ENCODE assay signal across 8 cellular contexts in the genomic region with DNA sequence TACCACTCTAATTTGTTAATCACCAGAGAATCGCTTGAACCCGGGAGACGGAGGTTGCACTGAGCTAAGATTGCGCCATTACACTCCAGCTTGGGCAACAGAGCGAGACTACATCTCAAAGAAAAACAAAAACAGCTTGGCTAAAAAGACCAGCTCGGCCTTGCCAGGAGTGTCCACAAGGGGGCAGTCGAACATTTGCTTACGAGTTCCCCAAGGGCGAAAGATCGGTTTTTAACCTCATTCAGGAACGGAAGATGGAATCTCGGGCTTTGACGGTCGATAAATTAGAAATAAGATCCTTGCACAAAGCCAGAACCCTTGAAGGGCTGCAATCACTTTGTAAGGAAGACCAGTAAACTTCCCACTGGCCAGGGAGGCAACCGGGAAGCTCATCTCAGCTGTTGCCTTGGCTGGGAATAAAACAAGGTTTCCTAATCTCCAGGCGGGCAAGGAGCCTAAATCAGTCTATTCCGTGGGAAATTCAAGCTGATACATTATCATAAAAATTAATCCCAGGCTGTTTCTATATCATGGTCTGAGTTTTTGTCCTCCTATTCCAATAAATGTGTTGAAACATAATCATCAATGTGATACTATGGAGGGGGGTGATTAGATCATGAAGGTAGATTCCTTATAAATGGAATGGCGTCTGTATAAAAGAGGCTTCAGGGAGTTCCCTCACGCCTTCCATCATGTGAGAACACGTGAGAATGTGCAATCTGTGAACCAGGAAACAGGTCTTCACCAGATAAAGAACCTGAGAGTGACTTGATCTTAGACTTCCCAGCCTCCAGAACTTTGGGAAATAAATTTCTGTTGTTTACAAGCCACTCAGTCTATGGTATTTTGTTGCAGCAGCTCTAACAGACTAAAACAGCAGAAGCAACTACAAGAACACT. TPM values are rescaled to one million over a fixed set of nuclear protein-coding genes. Genes with fewer than 3 reads are reported as not detected.
DNase-seq lines count a peak whose midpoint lies in the region; ATAC-seq lines count a peak whose summit lies in the region.

No MANE protein-coding gene starts in this region.

- H3K27ac ChIP-seq in GM23248: no peak overlapping the region

- peak overlapping the region; percentile 77 for H3K4me2 ChIP-seq in GM23248 (ENCODE audit: unreplicated experiment)

- H3K9me2 ChIP-seq in GM23248 (ENCODE audit: insufficient read depth): no peaks in the 10 kb centered on the region

- no peak for ATAC-seq in GM21367 (IDR thresholded peaks at IDR 0.05; ENCODE audit: unreplicated experiment)

- no peaks in the 10 kb centered on the region for H3K36me3 ChIP-seq in GM23248 (ENCODE audit: low read depth)

- H3K9me3 ChIP-seq in GM23248 (ENCODE audit: low read depth): no peaks in the 10 kb centered on the region

- H3K9ac ChIP-seq in GM23248: peak overlapping the region; percentile 43

- 5 to 6% methylated on average over 20 of the region's 20 CpGs for WGBS in GM23248 (ENCODE audit: low coverage in 1 of 2, low lambda C conversion rate in 2 of 2, missing lambda C conversion rate in 2 of 2), 2 experiments

- peak; percentile 82 for DNase-seq in ACHN
- peak; percentile 84 for DNase-seq in GM23248
- DNase-seq in NCI-H345 (lab: John Stamatoyannopoulos, UW): peak; percentile 87
- peak; percentile 85 for DNase-seq in activated CD4-positive, CD25-positive, alpha-beta regulatory T cell treated with anti-CD3 and anti-CD28 coated beads, Interleukin-2, amount 50 U/mL, for 72 hours
- DNase-seq in cerebellar nuclear complex (lab: John Stamatoyannopoulos, UW): peak; percentile 34 to 80
- peak; percentile 83 for DNase-seq in kidney glomerular epithelial cell (lab: John Stamatoyannopoulos, UW)
- DNase-seq in stimulated activated CD4-positive, alpha-beta T cell treated with anti-CD3 and anti-CD28 coated beads, Interleukin-1b, Interleukin-23, amount 100 ng/mL, for 24 hours (ENCODE audit: low read depth in 4 of 4, low spot score in 1 of 4): peak; percentile 72 to 81 (median 78)

- H3K4me1 ChIP-seq in GM23248 (ENCODE audit: insufficient read depth): no peaks in the 10 kb centered on the region

- peak overlapping the region; percentile 64 for H3K4me3 ChIP-seq in GM23248

- no peaks in the 10 kb centered on the region for H4K20me1 ChIP-seq in GM23248 (ENCODE audit: insufficient read depth)

- H3K27me3 ChIP-seq in GM23248 (replicated peaks; ENCODE audit: insufficient read depth): no peaks in the 10 kb centered on the region; the same call in 1 of the 2 replicates

- no peaks in the 10 kb centered on the region for H3K79me2 ChIP-seq in GM23248 (ENCODE audit: insufficient read depth)

- H3F3A ChIP-seq in GM23248 (ENCODE audit: insufficient read depth): no peaks in the 10 kb centered on the region

- in situ Hi-C loops in ACHN (cut with HindIII; ENCODE audit: low pct_ligation_motif_present, low pct_unique_long_range_greater_than_20kb, low sequenced_read_pairs) (no loop called here), GM23248 (cut with MboI) (loop anchor here (10.0 kb wide), 1 partner anchor 82 kb away; no protein-coding TSS in a partner anchor)

- H2AFZ ChIP-seq in GM23248: peak overlapping the region; percentile 83

RNA-seq across cellular contexts. Expression of gene SLC29A2, which starts 14.9 kb away (rescaled TPM):
- total RNA-seq in GM23248 (2014; rRNA removed; shearing (Covaris generic)): not detected in 2 replicates
- not detected in 2 replicates for polyA plus RNA-seq in GM23248 (2016; fragmentation: Nextera tagmentation; extraction: Ambion mirVana)

RNA-seq across cellular contexts. Expression of gene NPAS4, which starts 34.4 kb away (rescaled TPM):
- not detected in 2 replicates for total RNA-seq in GM23248 (2014; rRNA removed; shearing (Covaris generic))
- not detected in 2 replicates for polyA plus RNA-seq in GM23248 (2016; fragmentation: Nextera tagmentation; extraction: Ambion mirVana)

RNA-seq across cellular contexts. Expression of gene B4GAT1, which starts 39.0 kb away (rescaled TPM):
- total RNA-seq in GM23248 (2014; rRNA removed; shearing (Covaris generic)): 32.0 and 45.3 TPM in 2 replicates
- 23.9 and 26.0 TPM in 2 replicates for polyA plus RNA-seq in GM23248 (2016; fragmentation: Nextera tagmentation; extraction: Ambion mirVana)

RNA-seq across cellular contexts. Expression of gene BRMS1, which starts 41.5 kb away (rescaled TPM):
- total RNA-seq in GM23248 (2014; rRNA removed; shearing (Covaris generic)): 48.7 and 65.9 TPM in 2 replicates
- polyA plus RNA-seq in GM23248 (2016; fragmentation: Nextera tagmentation; extraction: Ambion mirVana): 45.9 and 46.2 TPM in 2 replicates

RNA-seq across cellular contexts. Expression of gene RIN1, which starts 50.2 kb away (rescaled TPM):
- total RNA-seq in GM23248 (2014; rRNA removed; shearing (Covaris generic)): 37.7 and 44.0 TPM in 2 replicates
- 16.8 and 19.1 TPM in 2 replicates for polyA plus RNA-seq in GM23248 (2016; fragmentation: Nextera tagmentation; extraction: Ambion mirVana)
